Comparison of ENCODE assay signal across 8 cellular contexts in the genomic region with DNA sequence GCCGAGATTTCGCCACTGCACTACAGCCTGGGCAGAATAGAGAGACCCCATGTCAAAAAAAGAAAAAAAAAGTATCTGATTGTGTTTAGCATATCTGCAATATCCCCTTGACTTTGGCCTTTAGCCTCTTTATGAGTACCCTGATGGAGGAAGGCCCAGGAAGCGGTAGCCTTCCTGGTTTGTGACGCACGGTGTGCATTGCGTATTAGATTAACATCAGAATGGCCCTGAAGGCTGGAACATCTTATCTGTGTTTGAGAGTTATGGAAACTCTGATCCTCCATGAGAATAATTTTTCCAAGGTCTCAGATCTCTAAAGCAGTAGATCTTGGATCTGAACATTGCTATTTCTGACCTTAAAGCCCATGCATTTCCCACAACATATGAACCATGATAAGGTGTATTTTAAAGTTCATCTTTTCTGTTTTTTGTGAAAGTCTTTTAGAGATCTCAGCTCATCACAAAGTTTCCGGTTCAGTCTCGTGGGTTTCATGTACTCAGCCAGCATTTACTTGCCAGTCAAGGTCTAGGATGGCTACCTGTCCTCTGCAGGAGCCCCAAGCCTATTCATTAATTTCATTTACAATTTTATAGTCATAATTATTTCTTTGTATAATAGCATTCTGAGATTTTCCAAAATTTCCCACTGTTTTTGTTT. TPM values are rescaled to one million over a fixed set of nuclear protein-coding genes. Genes with fewer than 3 reads are reported as not detected.
DNase-seq lines count a peak whose midpoint lies in the region; ATAC-seq and TF ChIP-seq lines count a peak whose summit lies in the region.

No MANE protein-coding gene starts in this region.

- intact Hi-C loops in right lobe of liver (cut with DNase I), result no loop called here
- intact Hi-C loops in transverse colon (cut with DNase I; ENCODE audit: low total_unique reads), result no loop called here

- WGBS in right lobe of liver (ENCODE audit: insufficient coverage, low coverage, low lambda C conversion rate, missing lambda C conversion rate), result 62% methylated on average over 7 of the region's 8 CpGs
- WGBS in transverse colon (ENCODE audit: low coverage in 1 of 2), 2 donors, result 70 to 82% methylated on average over 6 to 8 of the region's 8 CpGs

- H3K4me3 ChIP-seq in adipocyte (ENCODE audit: low read length) (peak overlapping the region; percentile 99), right lobe of liver (peak overlapping the region; percentile 74 to 89 (median 83)), transverse colon (peak overlapping the region in 3 of 4 donors; percentile 65 to 96 (median 72))

- H3K27ac Mint-ChIP-seq in activated naive CD4-positive, alpha-beta T cell treated with anti-CD3 and anti-CD28 coated beads, Interleukin-2, amount 10 ng/mL, durations not matched to agents 7 days and 5 days, result peak overlapping the region; percentile 68

- DNase-seq in activated naive CD4-positive, alpha-beta T cell treated with anti-CD3 and anti-CD28 coated beads, Interleukin-2, amount 10 ng/mL, durations not matched to agents 7 days and 5 days, result peak; percentile 27
- no peak for DNase-seq in activated naive CD4-positive, alpha-beta T cell (lab: John Stamatoyannopoulos, UW)
- no peak for DNase-seq in adipocyte (ENCODE audit: low read depth)
- no peak for DNase-seq in right lobe of liver
- no peak for DNase-seq in transverse colon
- DNase-seq in mucosa of gallbladder (ENCODE audit: low spot score), result no peak
- DNase-seq in cerebellar cortex (ENCODE audit: low spot score), result no peak

- peaks cover 41% of the 10 kb centered on the region for H3K4me1 Mint-ChIP-seq in activated naive CD4-positive, alpha-beta T cell treated with anti-CD3 and anti-CD28 coated beads, Interleukin-2, amount 10 ng/mL, durations not matched to agents 7 days and 5 days

- no peak for TF ChIP-seq CTCF in right lobe of liver (IDR thresholded peaks at IDR 0.05)
- TF ChIP-seq CTCF in transverse colon (IDR thresholded peaks at IDR 0.05), result no peak

- ATAC-seq in right lobe of liver, result no peak
- no peak for ATAC-seq in GM18517 (IDR thresholded peaks at IDR 0.05; ENCODE audit: unreplicated experiment)

- no peaks in the 10 kb centered on the region for H3K27me3 Mint-ChIP-seq in activated naive CD4-positive, alpha-beta T cell treated with anti-CD3 and anti-CD28 coated beads, Interleukin-2, amount 10 ng/mL, durations not matched to agents 7 days and 5 days

- no peaks in the 10 kb centered on the region for H3K27me3 ChIP-seq in adipocyte (replicated peaks; ENCODE audit: control insufficient read depth, insufficient read depth, low read length)
- no peaks in the 10 kb centered on the region for H3K27me3 ChIP-seq in right lobe of liver
- no peaks in the 10 kb centered on the region for H3K27me3 ChIP-seq in transverse colon

- H3K4me3 Mint-ChIP-seq in activated naive CD4-positive, alpha-beta T cell treated with anti-CD3 and anti-CD28 coated beads, Interleukin-2, amount 10 ng/mL, durations not matched to agents 7 days and 5 days, result peak overlapping the region; percentile 75

- no peaks in the 10 kb centered on the region for H3K36me3 ChIP-seq in adipocyte (ENCODE audit: control insufficient read depth, insufficient read depth, low read length, severe bottlenecking)
- H3K36me3 ChIP-seq in right lobe of liver, result no peaks in the 10 kb centered on the region
- H3K36me3 ChIP-seq in transverse colon, result no peaks in the 10 kb centered on the region

- no peak for TF ChIP-seq EP300 in transverse colon (IDR thresholded peaks at IDR 0.05; ENCODE audit: low read depth)

- CTCF ChIA-PET in activated naive CD4-positive, alpha-beta T cell treated with anti-CD3 and anti-CD28 coated beads, Interleukin-2, amount 10 ng/mL, durations not matched to agents 7 days and 5 days (lab: Charles Lee), result interaction anchor here (0.7 to 8.1 kb wide), 7 partner anchors 15 to 950 kb away, joined by 3 to 89 read pairs (median 3); partner anchors contain the start of gene POU2AF1

- H3K9me3 Mint-ChIP-seq in activated naive CD4-positive, alpha-beta T cell treated with anti-CD3 and anti-CD28 coated beads, Interleukin-2, amount 10 ng/mL, durations not matched to agents 7 days and 5 days, result no peaks in the 10 kb centered on the region

- in situ Hi-C loops in transverse colon (cut with MboI; ENCODE audit: low pct_ligation_motif_present in 1 of 4, low pct_unique_long_range_greater_than_20kb in 1 of 4, low sequenced_read_pairs in 3 of 4), result loop anchor here in 1 of 4 donors (25.0 kb wide), 1 partner anchor 808 kb away; the partner anchor contains the start of gene POU2AF2

- no peaks in the 10 kb centered on the region for H3K36me3 Mint-ChIP-seq in activated naive CD4-positive, alpha-beta T cell treated with anti-CD3 and anti-CD28 coated beads, Interleukin-2, amount 10 ng/mL, durations not matched to agents 7 days and 5 days

- peak overlapping the region; percentile 97 for H3K9ac ChIP-seq in adipocyte (ENCODE audit: low read length)

- no peak overlapping the region for H3K27ac ChIP-seq in right lobe of liver
- H3K27ac ChIP-seq in transverse colon, result peak overlapping the region; percentile 91 to 97 (median 94)

- TF ChIP-seq POLR2A in right lobe of liver (IDR thresholded peaks at IDR 0.05) (no peak), transverse colon (IDR thresholded peaks at IDR 0.05) (no peak)

- H3K4me1 ChIP-seq in adipocyte (ENCODE audit: control insufficient read depth, insufficient read depth, low read length), result peaks cover 44% of the 10 kb centered on the region
- peaks cover 0 to 32% (median 14%) of the 10 kb centered on the region in 4 donors for H3K4me1 ChIP-seq in right lobe of liver
- peaks cover 18 to 35% (median 28%) of the 10 kb centered on the region in 4 donors for H3K4me1 ChIP-seq in transverse colon

- H3K9me3 ChIP-seq in adipocyte (ENCODE audit: control insufficient read depth, low read length) (no peaks in the 10 kb centered on the region), right lobe of liver (no peaks in the 10 kb centered on the region), transverse colon (no peaks in the 10 kb centered on the region)

RNA-seq across cellular contexts. Expression of gene FDX1, which starts 0.7 kb away (rescaled TPM):
- total RNA-seq in right lobe of liver (10 to 100 TPM; 20.6 to 42.6 (median 25.1) TPM), transverse colon (10 to 100 TPM; 25.4 to 28.9 (median 26.8) TPM), mucosa of gallbladder (18.1 TPM)

Comparison
In these comparisons a context has a peak if more than half of its experiments do, and no peak if none do; other contexts are left out.
1. H3K27ac ChIP-seq: peak in transverse colon (4 of 4); none in right lobe of liver (0 of 3).
2. Peak in every context shown above with its lines, with median percentiles within 50 percentile points of each other: H3K4me3 ChIP-seq.